In genomic region chr11:2268911-2269600, GRCh38 we compare ENCODE assay signal across 1 cellular context.
TF ChIP-seq lines count a peak whose summit lies in the region.

No MANE protein-coding gene starts in this region.

TF ChIP-seq in HepG2, 621 proteins besides CTCF, POLR2A, EP300 and RAD21 (continued from another document and continues in another):
- peak; percentile 70; the same call in 1 of the 2 replicates for TF ChIP-seq SKIL (CRISPR knock-in tag; IDR thresholded peaks at IDR 0.05; ENCODE audit: borderline replicate concordance)
- no peak for TF ChIP-seq ZFP82 (CRISPR knock-in tag; IDR thresholded peaks at IDR 0.05; ENCODE audit: borderline replicate concordance)
- TF ChIP-seq ZNF251 (CRISPR knock-in tag; IDR thresholded peaks at IDR 0.05): no peak
- no peak; the same call in 1 of the 2 replicates for TF ChIP-seq PHF21A (CRISPR knock-in tag; IDR thresholded peaks at IDR 0.05)
- TF ChIP-seq SMAD1 (CRISPR knock-in tag; IDR thresholded peaks at IDR 0.05; ENCODE audit: borderline replicate concordance, low read depth): no peak
- TF ChIP-seq ZNF713 (CRISPR knock-in tag; IDR thresholded peaks at IDR 0.05): no peak
- peak; percentile 87 for TF ChIP-seq ETV5 (CRISPR knock-in tag; IDR thresholded peaks at IDR 0.05; ENCODE audit: borderline replicate concordance)
- TF ChIP-seq TRIM22 (IDR thresholded peaks at IDR 0.05): no peak
- TF ChIP-seq SRSF9 (IDR thresholded peaks at IDR 0.05; ENCODE audit: borderline replicate concordance, insufficient read depth, low read depth, low read length, poor library complexity, severe bottlenecking): no peak
- no peak for TF ChIP-seq ZNF451 (CRISPR knock-in tag; IDR thresholded peaks at IDR 0.05)
- TF ChIP-seq ZSCAN20 (CRISPR knock-in tag; IDR thresholded peaks at IDR 0.05; ENCODE audit: borderline replicate concordance): no peak
- 0 out of 2 replicates have a peak, but pooled peaks have one; percentile 23 for TF ChIP-seq THAP9 (CRISPR knock-in tag; IDR thresholded peaks at IDR 0.05; ENCODE audit: borderline replicate concordance)
- peak; percentile 56; the same call in 1 of the 2 replicates for TF ChIP-seq NCOA2 (CRISPR knock-in tag; IDR thresholded peaks at IDR 0.05)
- no peak for TF ChIP-seq HOXA7 (CRISPR knock-in tag; IDR thresholded peaks at IDR 0.05)
- no peak for TF ChIP-seq ZNF879 (CRISPR knock-in tag; IDR thresholded peaks at IDR 0.05)
- peak; percentile 54; the same call in 1 of the 2 replicates for TF ChIP-seq ZFP91 (CRISPR knock-in tag; IDR thresholded peaks at IDR 0.05; ENCODE audit: borderline replicate concordance)
- no peak for TF ChIP-seq ZNF484 (CRISPR knock-in tag; IDR thresholded peaks at IDR 0.05; ENCODE audit: borderline replicate concordance, low read depth)
- TF ChIP-seq MYNN (CRISPR knock-in tag; IDR thresholded peaks at IDR 0.05; ENCODE audit: low read depth): no peak
- TF ChIP-seq U2AF1 (optimal IDR thresholded peaks at IDR 0.05; ENCODE audit: low read depth, low read length): no peak
- no peak for TF ChIP-seq RBM39 (IDR thresholded peaks at IDR 0.05; ENCODE audit: low read depth, low read length, poor library complexity, severe bottlenecking)
- TF ChIP-seq, protein P1, sequence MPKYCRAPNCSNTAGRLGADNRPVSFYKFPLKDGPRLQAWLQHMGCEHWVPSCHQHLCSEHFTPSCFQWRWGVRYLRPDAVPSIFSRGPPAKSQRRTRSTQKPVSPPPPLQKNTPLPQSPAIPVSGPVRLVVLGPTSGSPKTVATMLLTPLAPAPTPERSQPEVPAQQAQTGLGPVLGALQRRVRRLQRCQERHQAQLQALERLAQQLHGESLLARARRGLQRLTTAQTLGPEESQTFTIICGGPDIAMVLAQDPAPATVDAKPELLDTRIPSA (CRISPR knock-in tag; IDR thresholded peaks at IDR 0.05; ENCODE audit: borderline replicate concordance): no peak
- TF ChIP-seq MTF1 (CRISPR knock-in tag; IDR thresholded peaks at IDR 0.05): no peak
- no peak for TF ChIP-seq ZNF224 (CRISPR knock-in tag; IDR thresholded peaks at IDR 0.05)
- no peak for TF ChIP-seq CREM (IDR thresholded peaks at IDR 0.05)
- TF ChIP-seq CREM (CRISPR knock-in tag; IDR thresholded peaks at IDR 0.05): no peak
- no peak; the same call in 1 of the 2 replicates for TF ChIP-seq PAXIP1 (CRISPR knock-in tag; conservative IDR thresholded peaks at IDR 0.05)
- no peak for TF ChIP-seq BCL3 (CRISPR knock-in tag; IDR thresholded peaks at IDR 0.05)
- TF ChIP-seq MAFK (conservative IDR thresholded peaks at IDR 0.05 in 1 of 2, IDR thresholded peaks at IDR 0.05 in 1 of 2; ENCODE audit: low read length in 2 of 2): no peak
- TF ChIP-seq ZNF143 (CRISPR knock-in tag; IDR thresholded peaks at IDR 0.05): no peak
- no peak for TF ChIP-seq NR3C1 (CRISPR knock-in tag; IDR thresholded peaks at IDR 0.05)
- TF ChIP-seq HDAC2 (CRISPR knock-in tag; IDR thresholded peaks at IDR 0.05): peak; percentile 65
- no peak for TF ChIP-seq ZNF101 (CRISPR knock-in tag; IDR thresholded peaks at IDR 0.05; ENCODE audit: borderline replicate concordance, low read depth)
- no peak for TF ChIP-seq NRL (CRISPR knock-in tag; IDR thresholded peaks at IDR 0.05; ENCODE audit: borderline replicate concordance)
- peak; percentile 43; the same call in 1 of the 2 replicates for TF ChIP-seq ARNT2 (CRISPR knock-in tag; IDR thresholded peaks at IDR 0.05; ENCODE audit: low read depth)
- TF ChIP-seq ZNF503 (CRISPR knock-in tag; IDR thresholded peaks at IDR 0.05): no peak; the same call in 1 of the 2 replicates
- TF ChIP-seq SAP130 (CRISPR knock-in tag; IDR thresholded peaks at IDR 0.05; ENCODE audit: low read depth): peak; percentile 47; the same call in 1 of the 2 replicates
- TF ChIP-seq, protein P2, sequence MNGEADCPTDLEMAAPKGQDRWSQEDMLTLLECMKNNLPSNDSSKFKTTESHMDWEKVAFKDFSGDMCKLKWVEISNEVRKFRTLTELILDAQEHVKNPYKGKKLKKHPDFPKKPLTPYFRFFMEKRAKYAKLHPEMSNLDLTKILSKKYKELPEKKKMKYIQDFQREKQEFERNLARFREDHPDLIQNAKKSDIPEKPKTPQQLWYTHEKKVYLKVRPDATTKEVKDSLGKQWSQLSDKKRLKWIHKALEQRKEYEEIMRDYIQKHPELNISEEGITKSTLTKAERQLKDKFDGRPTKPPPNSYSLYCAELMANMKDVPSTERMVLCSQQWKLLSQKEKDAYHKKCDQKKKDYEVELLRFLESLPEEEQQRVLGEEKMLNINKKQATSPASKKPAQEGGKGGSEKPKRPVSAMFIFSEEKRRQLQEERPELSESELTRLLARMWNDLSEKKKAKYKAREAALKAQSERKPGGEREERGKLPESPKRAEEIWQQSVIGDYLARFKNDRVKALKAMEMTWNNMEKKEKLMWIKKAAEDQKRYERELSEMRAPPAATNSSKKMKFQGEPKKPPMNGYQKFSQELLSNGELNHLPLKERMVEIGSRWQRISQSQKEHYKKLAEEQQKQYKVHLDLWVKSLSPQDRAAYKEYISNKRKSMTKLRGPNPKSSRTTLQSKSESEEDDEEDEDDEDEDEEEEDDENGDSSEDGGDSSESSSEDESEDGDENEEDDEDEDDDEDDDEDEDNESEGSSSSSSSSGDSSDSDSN (CRISPR knock-in tag; IDR thresholded peaks at IDR 0.05): peak; percentile 71; the same call in 1 of the 2 replicates
- no peak for TF ChIP-seq ESRRA (CRISPR knock-in tag; IDR thresholded peaks at IDR 0.05; ENCODE audit: low read depth)
- no peak for TF ChIP-seq KDM4B (CRISPR knock-in tag; IDR thresholded peaks at IDR 0.05)
- no peak for TF ChIP-seq ZSCAN22 (CRISPR knock-in tag; IDR thresholded peaks at IDR 0.05)
- peak; percentile 8; the same call in 1 of the 2 replicates for TF ChIP-seq CCDC6 (CRISPR knock-in tag; IDR thresholded peaks at IDR 0.05)
- TF ChIP-seq NCOA5 (CRISPR knock-in tag; IDR thresholded peaks at IDR 0.05): no peak
- TF ChIP-seq HOMEZ (CRISPR knock-in tag; IDR thresholded peaks at IDR 0.05; ENCODE audit: low read depth): no peak
- no peak for TF ChIP-seq ELF4 (CRISPR knock-in tag; IDR thresholded peaks at IDR 0.05; ENCODE audit: borderline replicate concordance)
- no peak for TF ChIP-seq GATA4 (IDR thresholded peaks at IDR 0.05; ENCODE audit: borderline replicate concordance, low read depth)
